ENCODE assay signal across 15 cellular contexts in the genomic region with DNA sequence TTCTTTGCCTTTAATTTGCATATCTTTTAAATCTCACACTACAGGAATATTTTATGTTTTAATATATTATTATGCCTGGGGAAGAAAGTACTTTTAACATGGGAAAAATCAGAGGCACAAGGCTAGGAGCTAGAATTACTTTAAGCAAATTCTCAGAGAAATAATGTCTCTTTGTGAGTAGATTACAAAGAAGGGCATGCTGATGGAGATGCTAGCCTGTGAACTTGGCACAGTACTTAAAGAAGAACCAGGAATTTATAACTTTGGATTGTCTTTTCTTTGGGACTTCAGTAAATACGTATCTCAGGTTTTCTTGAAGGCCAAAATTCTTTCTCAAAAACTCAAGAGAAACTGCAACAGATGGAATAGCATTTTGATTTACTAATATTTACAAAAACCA.
A peak's percentile ranks its signal among the peaks of the same experiment; 100 is the strongest.
DNase-seq lines count a peak whose midpoint lies in the region; ATAC-seq and TF ChIP-seq lines count a peak whose summit lies in the region.
"Had no signal": no experiment of that assay in that cellular context is flagged by ENCODE, and none has a peak within 500 bp of the region (broad histone marks: within the 10 kb centered on the region; RNA-seq: fewer than 3 reads in every experiment).

No MANE protein-coding gene starts in this region.

- H3K4me1 ChIP-seq in mesendoderm (ENCODE audit: control insufficient read depth, low read depth, low read length) (no peaks in the 10 kb centered on the region), lower lobe of right lung (no peaks in the 10 kb centered on the region)
- H3K4me1 ChIP-seq: BLaER1 treated with 17β-estradiol and CSF1 and Interleukin-3, amounts not matched to agents 10 nM and 100 nM had no signal

- no peaks in the 10 kb centered on the region for H3K79me1 ChIP-seq in mesendoderm (ENCODE audit: low read length)

- no CpG with 5 or more reads among the region's 1 CpG for WGBS in mesendoderm (ENCODE audit: extremely low coverage, insufficient coverage, low lambda C conversion rate)

- H3K56ac ChIP-seq in mesendoderm (ENCODE audit: low read length) = no peak overlapping the region

- H3K4ac ChIP-seq in mesendoderm (ENCODE audit: low read depth, low read length) = no peak overlapping the region

- H2AK5ac ChIP-seq in mesendoderm (ENCODE audit: low read length) = no peak overlapping the region

- H3K18ac ChIP-seq in mesendoderm (ENCODE audit: low read length) = no peak overlapping the region

- no peak overlapping the region for H2BK120ac ChIP-seq in mesendoderm (ENCODE audit: low read depth, low read length)

- H3K27me3 ChIP-seq in mesendoderm (ENCODE audit: insufficient read depth, low read length, poor library complexity) = no peaks in the 10 kb centered on the region
- no peaks in the 10 kb centered on the region for H3K27me3 ChIP-seq in lower lobe of right lung (ENCODE audit: low read depth)
- H3K27me3 ChIP-seq: BLaER1 treated with 17β-estradiol and CSF1 and Interleukin-3, amounts not matched to agents 10 nM and 100 nM had no signal

- H3K4me3 ChIP-seq in mesendoderm (ENCODE audit: low read length) = no peak overlapping the region
- no peak overlapping the region for H3K4me3 ChIP-seq in lower lobe of right lung
- H3K4me3 ChIP-seq: BLaER1 treated with 17β-estradiol and CSF1 and Interleukin-3, amounts not matched to agents 10 nM and 100 nM had no signal

- H4K5ac ChIP-seq in mesendoderm (ENCODE audit: low read length) = no peak overlapping the region

- no peak overlapping the region for H2BK15ac ChIP-seq in mesendoderm (replicated peaks; ENCODE audit: low read depth)

- intact Hi-C loops in lower lobe of right lung (cut with DNase I) = no loop called here

- no peaks in the 10 kb centered on the region for H3K79me2 ChIP-seq in mesendoderm (ENCODE audit: control insufficient read depth, insufficient read depth, low read length)

- H3K9ac ChIP-seq in mesendoderm (ENCODE audit: low read length) = no peak overlapping the region
- H3K9ac ChIP-seq: BLaER1 treated with 17β-estradiol and CSF1 and Interleukin-3, amounts not matched to agents 10 nM and 100 nM had no signal

- no peak for TF ChIP-seq CTCF in GM20000 (IDR thresholded peaks at IDR 0.05; ENCODE audit: extremely low read depth, missing control alignments)
- no peak for TF ChIP-seq CTCF in lower lobe of right lung (IDR thresholded peaks at IDR 0.05)

- H3K9me3 ChIP-seq in lower lobe of right lung = no peaks in the 10 kb centered on the region

- H2BK5ac ChIP-seq in mesendoderm (ENCODE audit: low read length) = no peak overlapping the region

- no peak for ATAC-seq in lower lobe of right lung

- DNase-seq in Ammon's horn (ENCODE audit: low spot score) (peak; percentile 17), NCI-H526 (lab: John Stamatoyannopoulos, UW) (peak; percentile 23 to 44), foreskin melanocyte (peak; percentile 10), pons (ENCODE audit: low spot score) (peak; percentile 68), mesendoderm (no peak), GM20000 (ENCODE audit: low spot score) (no peak), lower lobe of right lung (no peak)
- DNase-seq: AML-193; Calu3; CD4-positive, CD25-positive, alpha-beta regulatory T cell; DMS 273 treated with DMSO at 0.1 percent for 48 hours; HCEC 1CT; HFFc6 had no signal

- H3K23ac ChIP-seq in mesendoderm (ENCODE audit: low read length) = no peak overlapping the region

- H3K27ac ChIP-seq in mesendoderm (ENCODE audit: low read depth, low read length) = no peak overlapping the region
- H3K27ac ChIP-seq in lower lobe of right lung = no peak overlapping the region
- H3K27ac ChIP-seq: 22Rv1; BLaER1 treated with 17β-estradiol and CSF1 and Interleukin-3, amounts not matched to agents 10 nM and 100 nM had no signal

- H3K4me2 ChIP-seq in mesendoderm (ENCODE audit: low read length) = no peak overlapping the region
- H3K4me2 ChIP-seq: BLaER1 treated with 17β-estradiol and CSF1 and Interleukin-3, amounts not matched to agents 10 nM and 100 nM had no signal

- H3K36me3 ChIP-seq in mesendoderm (ENCODE audit: control insufficient read depth, insufficient read depth, low read length) (no peaks in the 10 kb centered on the region), lower lobe of right lung (no peaks in the 10 kb centered on the region)

- no peak overlapping the region for H4K8ac ChIP-seq in mesendoderm (ENCODE audit: low read depth, low read length)

Comparison
In these comparisons a context has a peak if more than half of its experiments do, and no peak if none do; other contexts are left out.
1. DNase-seq: peak in Ammon's horn (single experiment), NCI-H526 (2 of 2), foreskin melanocyte (single experiment) and pons (single experiment); none in mesendoderm (single experiment), GM20000 (single experiment) and lower lobe of right lung (single experiment).